1 cellular context compared by ENCODE assay signal in the genomic region with DNA sequence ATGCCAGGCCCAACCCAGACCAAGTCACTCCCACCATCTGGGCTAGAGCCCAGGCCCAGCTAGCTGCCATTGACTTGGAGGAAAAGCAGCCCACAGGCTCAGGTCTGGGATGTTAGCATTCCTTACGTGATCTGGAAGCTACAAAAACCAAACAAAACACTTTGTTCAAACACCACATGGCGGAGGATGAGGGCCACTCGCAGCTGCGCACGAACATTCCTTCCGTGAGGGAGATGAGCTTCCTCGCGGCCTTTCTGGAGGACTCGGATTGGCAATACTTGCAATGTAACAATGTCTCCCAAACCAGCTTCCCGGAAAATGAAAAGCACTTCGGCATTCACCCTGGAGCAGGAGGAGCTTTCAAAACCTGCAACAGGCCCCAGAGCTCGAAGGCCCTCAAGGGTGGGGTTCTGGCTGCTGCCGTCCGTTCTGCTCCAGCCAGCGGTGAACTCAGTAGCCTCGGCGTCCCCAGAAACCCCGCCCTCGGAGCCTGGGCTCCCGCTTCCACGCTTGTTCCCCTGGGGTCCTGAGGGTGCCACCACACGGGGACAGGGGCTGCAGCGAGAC.
TF ChIP-seq lines count a peak whose summit lies in the region.

No MANE protein-coding gene starts in this region.

TF ChIP-seq in K562, 482 proteins besides CTCF, POLR2A, EP300 and RAD21 (continued from another document):
- no peak for TF ChIP-seq ZBTB33 (CRISPR knock-in tag; IDR thresholded peaks at IDR 0.05)
- TF ChIP-seq ZNF12 (CRISPR knock-in tag; IDR thresholded peaks at IDR 0.05): peak; percentile 53; the same call in 1 of the 2 replicates
- no peak for TF ChIP-seq POLR3G (IDR thresholded peaks at IDR 0.05; ENCODE audit: extremely low read depth, insufficient read length, insufficient replicate concordance)
- TF ChIP-seq, protein P1, sequence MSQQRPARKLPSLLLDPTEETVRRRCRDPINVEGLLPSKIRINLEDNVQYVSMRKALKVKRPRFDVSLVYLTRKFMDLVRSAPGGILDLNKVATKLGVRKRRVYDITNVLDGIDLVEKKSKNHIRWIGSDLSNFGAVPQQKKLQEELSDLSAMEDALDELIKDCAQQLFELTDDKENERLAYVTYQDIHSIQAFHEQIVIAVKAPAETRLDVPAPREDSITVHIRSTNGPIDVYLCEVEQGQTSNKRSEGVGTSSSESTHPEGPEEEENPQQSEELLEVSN (IDR thresholded peaks at IDR 0.05; ENCODE audit: borderline replicate concordance in 1 of 2, extremely low read depth in 1 of 2, insufficient read depth in 1 of 2, insufficient read length in 1 of 2, low read depth in 1 of 2, low read length in 1 of 2, poor library complexity in 1 of 2, severe bottlenecking in 1 of 2): peak; percentile 53 to 86
- 0 out of 2 replicates have a peak, but pooled peaks have one; percentile 13 for TF ChIP-seq ELF1 (tag; IDR thresholded peaks at IDR 0.05)
- 0 out of 2 replicates have a peak, but pooled peaks have one; percentile 37 for TF ChIP-seq ETV5 (CRISPR knock-in tag; IDR thresholded peaks at IDR 0.05; ENCODE audit: low read depth)
- 0 out of 2 replicates have a peak, but pooled peaks have one; percentile 44 for TF ChIP-seq LCOR (CRISPR knock-in tag; IDR thresholded peaks at IDR 0.05)
- 0 out of 2 replicates have a peak, but pooled peaks have one; percentile 28 for TF ChIP-seq CREB3L1 (IDR thresholded peaks at IDR 0.05; ENCODE audit: borderline replicate concordance, low read depth)
- TF ChIP-seq, protein P2, sequence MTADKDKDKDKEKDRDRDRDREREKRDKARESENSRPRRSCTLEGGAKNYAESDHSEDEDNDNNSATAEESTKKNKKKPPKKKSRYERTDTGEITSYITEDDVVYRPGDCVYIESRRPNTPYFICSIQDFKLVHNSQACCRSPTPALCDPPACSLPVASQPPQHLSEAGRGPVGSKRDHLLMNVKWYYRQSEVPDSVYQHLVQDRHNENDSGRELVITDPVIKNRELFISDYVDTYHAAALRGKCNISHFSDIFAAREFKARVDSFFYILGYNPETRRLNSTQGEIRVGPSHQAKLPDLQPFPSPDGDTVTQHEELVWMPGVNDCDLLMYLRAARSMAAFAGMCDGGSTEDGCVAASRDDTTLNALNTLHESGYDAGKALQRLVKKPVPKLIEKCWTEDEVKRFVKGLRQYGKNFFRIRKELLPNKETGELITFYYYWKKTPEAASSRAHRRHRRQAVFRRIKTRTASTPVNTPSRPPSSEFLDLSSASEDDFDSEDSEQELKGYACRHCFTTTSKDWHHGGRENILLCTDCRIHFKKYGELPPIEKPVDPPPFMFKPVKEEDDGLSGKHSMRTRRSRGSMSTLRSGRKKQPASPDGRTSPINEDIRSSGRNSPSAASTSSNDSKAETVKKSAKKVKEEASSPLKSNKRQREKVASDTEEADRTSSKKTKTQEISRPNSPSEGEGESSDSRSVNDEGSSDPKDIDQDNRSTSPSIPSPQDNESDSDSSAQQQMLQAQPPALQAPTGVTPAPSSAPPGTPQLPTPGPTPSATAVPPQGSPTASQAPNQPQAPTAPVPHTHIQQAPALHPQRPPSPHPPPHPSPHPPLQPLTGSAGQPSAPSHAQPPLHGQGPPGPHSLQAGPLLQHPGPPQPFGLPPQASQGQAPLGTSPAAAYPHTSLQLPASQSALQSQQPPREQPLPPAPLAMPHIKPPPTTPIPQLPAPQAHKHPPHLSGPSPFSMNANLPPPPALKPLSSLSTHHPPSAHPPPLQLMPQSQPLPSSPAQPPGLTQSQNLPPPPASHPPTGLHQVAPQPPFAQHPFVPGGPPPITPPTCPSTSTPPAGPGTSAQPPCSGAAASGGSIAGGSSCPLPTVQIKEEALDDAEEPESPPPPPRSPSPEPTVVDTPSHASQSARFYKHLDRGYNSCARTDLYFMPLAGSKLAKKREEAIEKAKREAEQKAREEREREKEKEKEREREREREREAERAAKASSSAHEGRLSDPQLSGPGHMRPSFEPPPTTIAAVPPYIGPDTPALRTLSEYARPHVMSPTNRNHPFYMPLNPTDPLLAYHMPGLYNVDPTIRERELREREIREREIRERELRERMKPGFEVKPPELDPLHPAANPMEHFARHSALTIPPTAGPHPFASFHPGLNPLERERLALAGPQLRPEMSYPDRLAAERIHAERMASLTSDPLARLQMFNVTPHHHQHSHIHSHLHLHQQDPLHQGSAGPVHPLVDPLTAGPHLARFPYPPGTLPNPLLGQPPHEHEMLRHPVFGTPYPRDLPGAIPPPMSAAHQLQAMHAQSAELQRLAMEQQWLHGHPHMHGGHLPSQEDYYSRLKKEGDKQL (CRISPR knock-in tag; IDR thresholded peaks at IDR 0.05; ENCODE audit: borderline replicate concordance): 0 out of 2 replicates have a peak, but pooled peaks have one; percentile 19
